8 cellular contexts compared by ENCODE assay signal in genomic region chr3:124887177-124887995, GRCh38. TPM values are rescaled to one million over a fixed set of nuclear protein-coding genes. Genes with fewer than 3 reads are reported as not detected.
DNase-seq lines count a peak whose midpoint lies in the region; ATAC-seq and TF ChIP-seq lines count a peak whose summit lies in the region.

Gene ITGB5, minus strand, starts transcription at chr3:124887365. Its CDS starts 365 bp downstream, at chr3:124887000.

- peak; percentile 87 for ATAC-seq in mucosa of descending colon

- peak within 1 kb of the TSS; percentile 88 for H3K14ac ChIP-seq in H9 (ENCODE audit: insufficient read depth, low read length)

- H4K8ac ChIP-seq in H9 (replicated peaks; ENCODE audit: insufficient read length, low read depth, low read length), result no peak within 1 kb of the TSS

- no peaks in the 10 kb centered on the region for H3K9me3 ChIP-seq in H9 (ENCODE audit: control insufficient read depth, low read depth, low read length)
- H3K9me3 ChIP-seq in esophagus muscularis mucosa, result no peaks in the 10 kb centered on the region
- H3K9me3 ChIP-seq in mucosa of descending colon, result no peaks in the 10 kb centered on the region
- H3K9me3 ChIP-seq in subcutaneous abdominal adipose tissue (ENCODE audit: control insufficient read depth in 5 of 5, low read length in 5 of 5), result no peaks in the 10 kb centered on the region

- H4K91ac ChIP-seq in H9 (ENCODE audit: insufficient read length, low read depth, low read length), result no peak within 1 kb of the TSS

- peaks cover 14% of the 10 kb centered on the region for H3K23me2 ChIP-seq in H9 (ENCODE audit: insufficient read length, low read depth, low read length, poor library complexity, severe bottlenecking)

- no peak within 1 kb of the TSS for H2BK20ac ChIP-seq in H9 (ENCODE audit: low read depth, low read length, poor library complexity, severe bottlenecking)

- peak within 1 kb of the TSS; percentile 30 for H3K56ac ChIP-seq in H9 (ENCODE audit: insufficient read length, low read depth, low read length)

- no peak within 1 kb of the TSS for H2AFZ ChIP-seq in H9 (ENCODE audit: low read length)

- H3K36me3 ChIP-seq in GM06990 (ENCODE audit: control insufficient read depth, insufficient read depth, low read length), result no peaks in the 10 kb centered on the region
- peaks cover 0 to 6% (median 0%) of the 10 kb centered on the region in 4 donors for H3K36me3 ChIP-seq in esophagus muscularis mucosa
- H3K36me3 ChIP-seq in mucosa of descending colon (ENCODE audit: low read depth), result no peaks in the 10 kb centered on the region
- peaks cover 0 to 5% (median 0%) of the 10 kb centered on the region in 5 donors for H3K36me3 ChIP-seq in subcutaneous abdominal adipose tissue (ENCODE audit: control insufficient read depth in 5 of 5, insufficient read depth in 5 of 5, low read length in 5 of 5)

- no peak for TF ChIP-seq CTCF in GM06990 (IDR thresholded peaks at IDR 0.05; ENCODE audit: insufficient read depth, low read length, poor library complexity, severe bottlenecking)
- TF ChIP-seq CTCF in H9 (conservative IDR thresholded peaks at IDR 0.05), result no peak
- TF ChIP-seq CTCF in esophagus muscularis mucosa (IDR thresholded peaks at IDR 0.05), result no peak
- no peak for TF ChIP-seq CTCF in mucosa of descending colon (IDR thresholded peaks at IDR 0.05)

- no peak within 1 kb of the TSS for H2AK5ac ChIP-seq in H9 (ENCODE audit: insufficient read length, low read length)

- no peak within 1 kb of the TSS for H3K4ac ChIP-seq in H9 (ENCODE audit: low read depth, low read length)

- H3K4me3 Mint-ChIP-seq in H9, result peak within 1 kb of the TSS; percentile 87 to 90

- no peaks in the 10 kb centered on the region; the same call in 1 of the 2 replicates for H3K27me3 Mint-ChIP-seq in H9 (ENCODE audit: low read depth)

- no peak within 1 kb of the TSS; the same call in 1 of the 2 replicates for H2BK15ac ChIP-seq in H9 (ENCODE audit: low read depth, low read length)

- H3K79me2 ChIP-seq in H9 (ENCODE audit: insufficient read depth, low read length), result peaks cover 14% of the 10 kb centered on the region; the same call in 1 of the 2 replicates

- intact Hi-C loops in esophagus muscularis mucosa (cut with DNase I) (loop anchor here (5.0 kb wide), 1 partner anchor 35 kb away; no protein-coding TSS in a partner anchor), mucosa of descending colon (cut with DNase I, micrococcal nuclease) (no loop called here)

- no CpG with 5 or more reads among the region's 79 CpGs for WGBS in H9 (ENCODE audit: extremely low coverage, insufficient read length, low lambda C conversion rate)
- WGBS in esophagus muscularis mucosa, result 6% methylated on average over 36 of the region's 79 CpGs

- peaks cover 3% of the 10 kb centered on the region for H3K79me1 ChIP-seq in H9 (ENCODE audit: insufficient read depth, low read depth, low read length, poor library complexity, severe bottlenecking)

- peaks cover 62 to 66% of the 10 kb centered on the region in 2 experiments for H3K4me1 Mint-ChIP-seq in H9

- no peak within 1 kb of the TSS for H2BK120ac ChIP-seq in H9 (ENCODE audit: low read depth, low read length, poor library complexity, severe bottlenecking)

- H4K20me1 ChIP-seq in H9 (ENCODE audit: control insufficient read depth, insufficient read depth, insufficient read length), result no peaks in the 10 kb centered on the region

- H3K4me1 ChIP-seq in H9 (ENCODE audit: insufficient read depth, low read length) (peaks cover 19% of the 10 kb centered on the region), esophagus muscularis mucosa (peaks cover 33 to 46% (median 39%) of the 10 kb centered on the region in 4 donors), mucosa of descending colon (ENCODE audit: low read depth) (peaks cover 3% of the 10 kb centered on the region), subcutaneous abdominal adipose tissue (ENCODE audit: control insufficient read depth in 5 of 5, insufficient read depth in 5 of 5, low read length in 5 of 5) (peaks cover 4 to 41% (median 39%) of the 10 kb centered on the region in 5 donors)

- no peak within 1 kb of the TSS for H2BK12ac ChIP-seq in H9 (ENCODE audit: insufficient read length, low read depth, low read length)

- peak within 1 kb of the TSS; percentile 84 for H3K18ac ChIP-seq in H9 (ENCODE audit: insufficient read length, low read depth, low read length)

- H2BK5ac ChIP-seq in H9 (ENCODE audit: insufficient read length, low read length), result no peak within 1 kb of the TSS

- H3K27me3 ChIP-seq in GM06990 (replicated peaks; ENCODE audit: control insufficient read depth, insufficient read depth, low read length) (no peaks in the 10 kb centered on the region), H9 (ENCODE audit: insufficient read depth, low read length) (no peaks in the 10 kb centered on the region), esophagus muscularis mucosa (no peaks in the 10 kb centered on the region), subcutaneous abdominal adipose tissue (ENCODE audit: control insufficient read depth in 5 of 5, insufficient read depth in 4 of 5, low read length in 5 of 5) (no peaks in the 10 kb centered on the region)

- no peaks in the 10 kb centered on the region; a peak in 1 of 5 replicates for H3K9me3 Mint-ChIP-seq in H9

- H3K23ac ChIP-seq in H9 (ENCODE audit: insufficient read length, low read depth, low read length), result no peak within 1 kb of the TSS

- TF ChIP-seq POLR2A in esophagus muscularis mucosa (IDR thresholded peaks at IDR 0.05; ENCODE audit: low read depth), result peak; percentile 60

- peak within 1 kb of the TSS; percentile 93 for H3K27ac ChIP-seq in H9 (ENCODE audit: insufficient read length, low read depth, low read length)
- H3K27ac ChIP-seq in esophagus muscularis mucosa (replicated peaks in 1 of 4), result peak within 1 kb of the TSS; percentile 91 to 94 (median 92)
- H3K27ac ChIP-seq in subcutaneous abdominal adipose tissue (ENCODE audit: low read depth, low read length), result peak within 1 kb of the TSS; percentile 93

- peaks cover 5 to 11% (median 10%) of the 10 kb centered on the region in 3 experiments; a peak in 6 of 7 replicates for H3K36me3 Mint-ChIP-seq in H9 (ENCODE audit: insufficient read depth in 1 of 3, low read depth in 3 of 3)

- peak; percentile 42 for DNase-seq in GM06990 (ENCODE audit: extremely low read depth, insufficient read length)
- DNase-seq in H9, result peak; percentile 67
- DNase-seq in NCI-H1930 (lab: John Stamatoyannopoulos, UW), result peak; percentile 26 to 35
- peak; percentile 70 for DNase-seq in activated CD8-positive, alpha-beta memory T cell treated with anti-CD3 and anti-CD28 coated beads, Interleukin-2, amount 50 U/mL, for 48 hours
- peak; percentile 94 for DNase-seq in esophagus muscularis mucosa (ENCODE audit: extremely low spot score)
- peak; percentile 79 to 86 (median 84) for DNase-seq in mucosa of descending colon
- DNase-seq in T-helper 9 cell, result no peak

- peak within 1 kb of the TSS; percentile 63 to 99 (median 93); a peak in 6 of 7 replicates for H3K27ac Mint-ChIP-seq in H9

- H4K5ac ChIP-seq in H9 (ENCODE audit: insufficient read length, low read depth, low read length), result no peak within 1 kb of the TSS

- peak within 1 kb of the TSS; percentile 73 for H3K4me2 ChIP-seq in H9 (ENCODE audit: insufficient read depth, insufficient read length, low read length)

- H3K9ac ChIP-seq in H9 (ENCODE audit: extremely low read depth, insufficient read length, low read length) (peak within 1 kb of the TSS; percentile 68), subcutaneous abdominal adipose tissue (ENCODE audit: low read length in 5 of 5) (peak within 1 kb of the TSS in 4 of 5 donors; percentile 73 to 84 (median 78))

- H3T11ph ChIP-seq in H9 (ENCODE audit: low read length), result no peak within 1 kb of the TSS

- no peak for TF ChIP-seq EP300 in esophagus muscularis mucosa (IDR thresholded peaks at IDR 0.05)

- H3K4me3 ChIP-seq in GM06990 (replicated peaks; ENCODE audit: low read depth, low read length), result peak within 1 kb of the TSS; percentile 73
- H3K4me3 ChIP-seq in esophagus muscularis mucosa, result peak within 1 kb of the TSS; percentile 81 to 92 (median 88)
- peak within 1 kb of the TSS; percentile 40 for H3K4me3 ChIP-seq in mucosa of descending colon
- H3K4me3 ChIP-seq in subcutaneous abdominal adipose tissue (ENCODE audit: low read depth in 1 of 5, low read length in 5 of 5), result peak within 1 kb of the TSS in 4 of 5 donors; percentile 76 to 83 (median 80)

RNA-seq across cellular contexts. Expression of gene ITGB5, which starts in this region (rescaled TPM):
- total RNA-seq in H9 (2021) (146 and 148 TPM in 2 replicates), esophagus muscularis mucosa (100 to 1,000 TPM; 114 to 284 (median 188) TPM), mucosa of descending colon (100 to 1,000 TPM in 1 of 3 donors, 10 to 100 TPM in 2; 67.9 to 102 (median 69.6) TPM)
